Comparison of ENCODE assay signal across 15 cellular contexts in the genomic region with DNA sequence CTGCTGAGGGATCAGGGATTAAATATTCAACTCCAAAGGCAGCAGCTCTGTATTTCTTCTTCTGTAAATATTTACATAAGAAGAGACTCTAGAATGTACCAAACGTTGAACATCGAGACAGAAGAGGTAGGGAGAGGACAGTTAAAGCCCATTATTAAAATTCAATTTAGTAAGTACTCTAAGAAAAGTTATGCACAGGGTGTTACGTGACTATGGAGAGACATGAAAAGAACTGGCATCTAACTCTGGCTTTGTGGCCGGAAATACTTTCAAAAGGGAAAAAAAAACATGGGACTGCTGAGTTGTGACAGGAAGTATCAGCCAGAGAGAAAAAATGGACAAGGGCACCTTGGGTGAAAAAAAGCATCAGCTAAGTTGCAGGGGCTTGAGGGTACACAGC. TPM values are rescaled to one million over a fixed set of nuclear protein-coding genes. Genes with fewer than 3 reads are reported as not detected.
A peak's percentile ranks its signal among the peaks of the same experiment; 100 is the strongest.
DNase-seq lines count a peak whose midpoint lies in the region; ATAC-seq and TF ChIP-seq lines count a peak whose summit lies in the region.
"Had no signal": no experiment of that assay in that cellular context is flagged by ENCODE, and none has a peak within 500 bp of the region (broad histone marks: within the 10 kb centered on the region; RNA-seq: fewer than 3 reads in every experiment).

No MANE protein-coding gene starts in this region.

- no peak for DNase-seq in activated T-cell treated with anti-CD3 and anti-CD28 coated beads, Interleukin-2, amount 50 U/mL, for 24 hours
- DNase-seq in activated T-cell treated with anti-CD3 and anti-CD28 coated beads, Interleukin-2, amount 50 U/mL, for 4 hours = no peak
- DNase-seq in LHCN-M2 (ENCODE audit: low read depth) (peak; percentile 34), endodermal cell (no peak), osteocyte (ENCODE audit: extremely low spot score, unreplicated experiment) (no peak), NCI-H1092 (lab: John Stamatoyannopoulos, UW) (no peak), head of caudate nucleus (no peak), GM10266 (ENCODE audit: extremely low spot score) (no peak)
- DNase-seq: activated effector memory CD4-positive, alpha-beta T cell treated with Interleukin-2 at 50 U/mL for 16 hours; GDM1; testis; WERI-Rb-1 had no signal

- no peak overlapping the region for H3K9ac ChIP-seq in endodermal cell (ENCODE audit: extremely low read depth, low read length, poor library complexity, severe bottlenecking)

- no peaks in the 10 kb centered on the region for H3K27me3 Mint-ChIP-seq in activated T-cell treated with anti-CD3 and anti-CD28 coated beads, Interleukin-2, amount 50 U/mL, for 24 hours
- no peaks in the 10 kb centered on the region for H3K27me3 Mint-ChIP-seq in activated T-cell treated with anti-CD3 and anti-CD28 coated beads, Interleukin-2, amount 50 U/mL, for 4 hours (ENCODE audit: low read depth)
- H3K27me3 Mint-ChIP-seq in endodermal cell (ENCODE audit: insufficient read depth) (no peaks in the 10 kb centered on the region), osteocyte (ENCODE audit: unreplicated experiment) (no peaks in the 10 kb centered on the region)

- intact Hi-C loops in head of caudate nucleus (cut with DNase I) = no loop called here

- peaks cover 30% of the 10 kb centered on the region for H3K4me1 Mint-ChIP-seq in activated T-cell treated with anti-CD3 and anti-CD28 coated beads, Interleukin-2, amount 50 U/mL, for 24 hours (ENCODE audit: low read depth)
- H3K4me1 Mint-ChIP-seq in activated T-cell treated with anti-CD3 and anti-CD28 coated beads, Interleukin-2, amount 50 U/mL, for 4 hours (ENCODE audit: low read depth) = peaks cover 19% of the 10 kb centered on the region
- H3K4me1 Mint-ChIP-seq in endodermal cell (peaks cover 3% of the 10 kb centered on the region), osteocyte (ENCODE audit: unreplicated experiment) (peaks cover 34% of the 10 kb centered on the region)

- peaks cover 21% of the 10 kb centered on the region for H3K36me3 ChIP-seq in endodermal cell (ENCODE audit: control insufficient read depth, insufficient read depth, low read length)
- H3K36me3 ChIP-seq: prostate gland, WERI-Rb-1 had no signal

- 92 to 100% methylated on average over 2 to 3 of the region's 4 CpGs for WGBS in endodermal cell (ENCODE audit: insufficient coverage in 1 of 2, insufficient read length in 1 of 2), 2 experiments

- peak overlapping the region; percentile 61 for H3K27ac Mint-ChIP-seq in activated T-cell treated with anti-CD3 and anti-CD28 coated beads, Interleukin-2, amount 50 U/mL, for 24 hours
- H3K27ac Mint-ChIP-seq in endodermal cell (peak overlapping the region; percentile 53), osteocyte (ENCODE audit: unreplicated experiment) (peak overlapping the region; percentile 87)

- peaks cover 4% of the 10 kb centered on the region for H3K9me3 Mint-ChIP-seq in activated T-cell treated with anti-CD3 and anti-CD28 coated beads, Interleukin-2, amount 50 U/mL, for 24 hours
- peaks cover 5% of the 10 kb centered on the region for H3K9me3 Mint-ChIP-seq in activated T-cell treated with anti-CD3 and anti-CD28 coated beads, Interleukin-2, amount 50 U/mL, for 4 hours
- peaks cover 4% of the 10 kb centered on the region for H3K9me3 Mint-ChIP-seq in endodermal cell
- peaks cover 6% of the 10 kb centered on the region for H3K9me3 Mint-ChIP-seq in osteocyte (ENCODE audit: unreplicated experiment)

- no peaks in the 10 kb centered on the region for H3K27me3 ChIP-seq in endodermal cell (ENCODE audit: control insufficient read depth, insufficient read depth, low read length, poor library complexity, severe bottlenecking)
- H3K27me3 ChIP-seq: testis had no signal

- H3K9me3 ChIP-seq in endodermal cell (ENCODE audit: control insufficient read depth, low read length) = peaks cover 5% of the 10 kb centered on the region
- H3K9me3 ChIP-seq: prostate gland, testis had no signal

- H3K4me3 Mint-ChIP-seq in activated T-cell treated with anti-CD3 and anti-CD28 coated beads, Interleukin-2, amount 50 U/mL, for 24 hours = no peak overlapping the region
- H3K4me3 Mint-ChIP-seq in activated T-cell treated with anti-CD3 and anti-CD28 coated beads, Interleukin-2, amount 50 U/mL, for 4 hours = no peak overlapping the region
- H3K4me3 Mint-ChIP-seq in endodermal cell (no peak overlapping the region), osteocyte (ENCODE audit: unreplicated experiment) (peak overlapping the region; percentile 30)

- H3K27ac ChIP-seq in endodermal cell (ENCODE audit: low read depth, low read length) = no peak overlapping the region
- H3K27ac ChIP-seq: prostate gland, testis, WERI-Rb-1 had no signal

- H3K4me3 ChIP-seq in endodermal cell (ENCODE audit: low read length) = no peak overlapping the region
- H3K4me3 ChIP-seq: lung, prostate gland, testis had no signal

- ATAC-seq in activated T-cell treated with anti-CD3 and anti-CD28 coated beads, Interleukin-2, amount 50 U/mL, for 4 hours = no peak
- ATAC-seq: Panc1 had no signal

- TF ChIP-seq CTCF in endodermal cell (conservative IDR thresholded peaks at IDR 0.05) = no peak
- TF ChIP-seq CTCF in osteocyte (IDR thresholded peaks at IDR 0.05) = no peak
- TF ChIP-seq CTCF in GM10266 (IDR thresholded peaks at IDR 0.05; ENCODE audit: control insufficient read depth, insufficient read depth, low read depth, missing control alignments) = no peak

- H3K36me3 Mint-ChIP-seq in activated T-cell treated with anti-CD3 and anti-CD28 coated beads, Interleukin-2, amount 50 U/mL, for 24 hours (ENCODE audit: low read depth) = peaks cover 14% of the 10 kb centered on the region
- H3K36me3 Mint-ChIP-seq in activated T-cell treated with anti-CD3 and anti-CD28 coated beads, Interleukin-2, amount 50 U/mL, for 4 hours (ENCODE audit: insufficient read depth) = peaks cover 9% of the 10 kb centered on the region
- peaks cover 18% of the 10 kb centered on the region for H3K36me3 Mint-ChIP-seq in endodermal cell (ENCODE audit: low read depth)
- peaks cover 2% of the 10 kb centered on the region for H3K36me3 Mint-ChIP-seq in osteocyte (ENCODE audit: unreplicated experiment)

- H3K4me1 ChIP-seq in endodermal cell (ENCODE audit: control insufficient read depth, insufficient read depth, low read length) = peaks cover under 1% of the 10 kb centered on the region
- H3K4me1 ChIP-seq: prostate gland, testis had no signal

RNA-seq across cellular contexts. Expression of a gene that starts 36.7 kb away (rescaled TPM):
- total RNA-seq in activated T-cell treated with anti-CD3 and anti-CD28 coated beads, Interleukin-2, amount 50 U/mL, for 4 hours = 1 to 10 TPM; 2.8 to 3.4 (median 2.8) TPM
- total RNA-seq in LHCN-M2 (2014; rRNA removed) = 7.3 and 7.8 TPM in 2 replicates
- polyA plus RNA-seq in LHCN-M2 (2012) = 2.2 TPM
- 10 to 100 TPM; 13.9 to 15.6 TPM for total RNA-seq in endodermal cell
- polyA plus RNA-seq in endodermal cell (2013, experiment 1 of 2) = 7.7 TPM
- polyA plus RNA-seq in endodermal cell (2013, experiment 2 of 2) = 7.8 TPM
- 7.2 and 8.4 TPM in 2 replicates for total RNA-seq in osteocyte

RNA-seq across cellular contexts. Expression of a gene that starts 38.0 kb away (rescaled TPM):
- 100 to 1,000 TPM; 129 to 146 (median 135) TPM for total RNA-seq in activated T-cell treated with anti-CD3 and anti-CD28 coated beads, Interleukin-2, amount 50 U/mL, for 4 hours
- total RNA-seq in LHCN-M2 (2014; rRNA removed) = 70.5 and 78.5 TPM in 2 replicates
- polyA plus RNA-seq in LHCN-M2 (2012) = 73.9 TPM
- 100 to 1,000 TPM; 135 to 136 TPM for total RNA-seq in endodermal cell
- polyA plus RNA-seq in endodermal cell (2013, experiment 1 of 2) = 164 TPM
- 145 TPM for polyA plus RNA-seq in endodermal cell (2013, experiment 2 of 2)
- 96.4 and 101 TPM in 2 replicates for total RNA-seq in osteocyte
